ENCODE assay signal across 1 cellular context in the genomic region with DNA sequence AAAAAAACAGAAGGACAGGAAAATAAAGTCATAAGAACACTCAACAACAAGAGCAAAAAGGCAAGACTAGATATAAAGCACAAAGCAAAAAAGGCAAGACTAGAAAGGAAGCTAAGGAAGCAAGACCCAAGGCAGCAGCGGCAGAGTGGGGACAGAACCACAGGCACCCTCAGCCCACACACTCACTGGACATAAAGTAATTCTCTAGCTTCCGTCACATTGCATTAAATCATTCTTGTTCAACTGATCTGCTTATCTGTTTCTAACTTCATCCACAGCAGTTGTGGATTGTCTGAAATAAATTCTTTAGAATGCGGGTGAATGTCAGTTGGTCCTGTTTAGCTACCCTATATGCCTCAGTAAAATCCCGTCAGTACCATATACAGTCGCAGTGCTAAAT.
TF ChIP-seq lines count a peak whose summit lies in the region.

No MANE protein-coding gene starts in this region.

TF ChIP-seq in IMR-90, 13 proteins besides CTCF, POLR2A, EP300 and RAD21 (continued from another document):
- TF ChIP-seq NFE2L2 (IDR thresholded peaks at IDR 0.05; ENCODE audit: low read depth, low read length) = no peak
- TF ChIP-seq SMC3 (IDR thresholded peaks at IDR 0.05; ENCODE audit: low read depth, low read length) = no peak
- TF ChIP-seq USF2 (IDR thresholded peaks at IDR 0.05; ENCODE audit: low read depth, low read length) = no peak
- TF ChIP-seq RFX5 (IDR thresholded peaks at IDR 0.05; ENCODE audit: low read depth, low read length) = no peak
- TF ChIP-seq MXI1 (IDR thresholded peaks at IDR 0.05; ENCODE audit: borderline replicate concordance, low read depth, low read length) = no peak
- no peak for TF ChIP-seq RCOR1 (IDR thresholded peaks at IDR 0.05; ENCODE audit: insufficient replicate concordance, low read length)
- no peak for TF ChIP-seq ELK1 (IDR thresholded peaks at IDR 0.05; ENCODE audit: borderline replicate concordance, low read depth, low read length)
- TF ChIP-seq MAZ (IDR thresholded peaks at IDR 0.05; ENCODE audit: borderline replicate concordance, low read depth, low read length) = no peak
- no peak for TF ChIP-seq FOS (IDR thresholded peaks at IDR 0.05; ENCODE audit: low read depth, low read length)
- TF ChIP-seq CHD1 (IDR thresholded peaks at IDR 0.05; ENCODE audit: low read depth, low read length) = no peak
- no peak for TF ChIP-seq CEBPB (IDR thresholded peaks at IDR 0.05; ENCODE audit: low read depth, low read length)
